Comparison of ENCODE assay signal across 11 cellular contexts in genomic region chr7:6430271-6430940, GRCh38. TPM values are rescaled to one million over a fixed set of nuclear protein-coding genes. Genes with fewer than 3 reads are reported as not detected.
DNase-seq lines count a peak whose midpoint lies in the region; ATAC-seq and TF ChIP-seq lines count a peak whose summit lies in the region.
"Had no signal": no experiment of that assay in that cellular context is flagged by ENCODE, and none has a peak within 500 bp of the region (broad histone marks: within the 10 kb centered on the region; RNA-seq: fewer than 3 reads in every experiment).

No MANE protein-coding gene starts in this region.

- ATAC-seq in RWPE2 (ENCODE audit: low read depth) (peak; percentile 23; the same call in 1 of the 3 replicates), HG02623 (IDR thresholded peaks at IDR 0.05; ENCODE audit: unreplicated experiment) (no peak), T-cell (replicated peaks in 1 of 4) (no peak)
- ATAC-seq: left lobe of liver had no signal

- H3K4me1 ChIP-seq in RWPE2 (ENCODE audit: insufficient read depth, poor library complexity, severe bottlenecking) = no peaks in the 10 kb centered on the region
- H3K4me1 ChIP-seq in effector memory CD4-positive, alpha-beta T cell (ENCODE audit: control insufficient read depth, insufficient read depth, low read length, poor library complexity, severe bottlenecking) = peaks cover 2% of the 10 kb centered on the region

- no peaks in the 10 kb centered on the region for H3K9me3 ChIP-seq in RWPE2 (ENCODE audit: severe bottlenecking)
- H3K9me3 ChIP-seq in effector memory CD4-positive, alpha-beta T cell (ENCODE audit: control insufficient read depth, low read length) = no peaks in the 10 kb centered on the region

- H3K9me3 Mint-ChIP-seq in T-cell = no peaks in the 10 kb centered on the region

- H3K27me3 Mint-ChIP-seq in T-cell = no peaks in the 10 kb centered on the region

- H3K27me3 ChIP-seq in RWPE2 (ENCODE audit: insufficient read depth, poor library complexity, severe bottlenecking) = no peaks in the 10 kb centered on the region
- H3K27me3 ChIP-seq in effector memory CD4-positive, alpha-beta T cell (replicated peaks; ENCODE audit: control insufficient read depth, insufficient read depth, low read length, poor library complexity, severe bottlenecking) = no peaks in the 10 kb centered on the region

- CTCF ChIA-PET in T-cell (lab: Charles Lee) = interaction anchor here (0.6 to 0.7 kb wide), 2 partner anchors 10 to 201 kb away, joined by 3 read pairs; no protein-coding TSS in a partner anchor

- TF ChIP-seq CTCF in 22Rv1 (IDR thresholded peaks at IDR 0.05) = 0 out of 2 replicates have a peak, but pooled peaks have one; percentile 5
- TF ChIP-seq CTCF in RWPE2 (IDR thresholded peaks at IDR 0.05; ENCODE audit: poor library complexity, severe bottlenecking) = no peak
- peak; percentile 15 for TF ChIP-seq CTCF in fibroblast of mammary gland (conservative IDR thresholded peaks at IDR 0.05; ENCODE audit: control insufficient read depth, insufficient read depth, low read depth, low read length)

- no peak overlapping the region for H3K27ac ChIP-seq in 22Rv1
- H3K27ac ChIP-seq in RWPE2 (ENCODE audit: poor library complexity, severe bottlenecking) = no peak overlapping the region
- H3K27ac ChIP-seq in effector memory CD4-positive, alpha-beta T cell (ENCODE audit: insufficient read depth, low read length, poor library complexity, severe bottlenecking) = no peak overlapping the region

- peaks cover 69% of the 10 kb centered on the region for H3K36me3 ChIP-seq in RWPE2 (ENCODE audit: low read depth)
- peaks cover 21% of the 10 kb centered on the region for H3K36me3 ChIP-seq in effector memory CD4-positive, alpha-beta T cell (ENCODE audit: control insufficient read depth, insufficient read depth, low read length)

- DNase-seq in ELR (ENCODE audit: low read depth) (peak; percentile 76), RWPE2 (ENCODE audit: low spot score) (no peak), fibroblast of mammary gland (ENCODE audit: low read depth) (peak; percentile 67), medulla oblongata (ENCODE audit: extremely low spot score) (no peak), T-cell (no peak)
- no peak for DNase-seq in effector memory CD4-positive, alpha-beta T cell
- DNase-seq: GDM1, T-helper 9 cell had no signal

- POLR2A ChIA-PET in T-cell (lab: Charles Lee) = no interaction called here

- H3K4me3 Mint-ChIP-seq in T-cell = no peak overlapping the region

- peaks cover under 1 to 7% (median 2%) of the 10 kb centered on the region in 3 donors for H3K4me1 Mint-ChIP-seq in T-cell

- H3K36me3 Mint-ChIP-seq in T-cell = peaks cover 36% of the 10 kb centered on the region

- no peak overlapping the region for H3K4me3 ChIP-seq in RWPE2 (ENCODE audit: severe bottlenecking)
- H3K4me3 ChIP-seq in fibroblast of mammary gland (ENCODE audit: control insufficient read depth, low read depth, low read length) = no peak overlapping the region
- H3K4me3 ChIP-seq in effector memory CD4-positive, alpha-beta T cell (ENCODE audit: insufficient read depth, low read depth, low read length, poor library complexity, severe bottlenecking) = no peak overlapping the region

- H3K27ac Mint-ChIP-seq in T-cell = no peak overlapping the region

RNA-seq across cellular contexts. Expression of gene DAGLB, which starts 17.3 kb away (rescaled TPM):
- 10 to 100 TPM; 23.9 to 45.0 (median 38.9) TPM for total RNA-seq in T-cell

RNA-seq across cellular contexts. Expression of gene KDELR2, which starts 53.5 kb away (rescaled TPM):
- total RNA-seq in T-cell = 10 to 100 TPM; 28.4 to 42.1 (median 35.6) TPM

RNA-seq across cellular contexts. Expression of gene RAC1, which starts 56.1 kb away (rescaled TPM):
- total RNA-seq in T-cell = 10 to 100 TPM; 57.2 to 99.3 (median 94.8) TPM

Comparison
In these comparisons a context has a peak if more than half of its experiments do, and no peak if none do; other contexts are left out.
1. DNase-seq: peak in ELR (single experiment) and fibroblast of mammary gland (single experiment); none in RWPE2 (single experiment), medulla oblongata (single experiment), T-cell (0 of 34) and effector memory CD4-positive, alpha-beta T cell (0 of 3).